ENCODE assay signal across 1 cellular context in the genomic region with DNA sequence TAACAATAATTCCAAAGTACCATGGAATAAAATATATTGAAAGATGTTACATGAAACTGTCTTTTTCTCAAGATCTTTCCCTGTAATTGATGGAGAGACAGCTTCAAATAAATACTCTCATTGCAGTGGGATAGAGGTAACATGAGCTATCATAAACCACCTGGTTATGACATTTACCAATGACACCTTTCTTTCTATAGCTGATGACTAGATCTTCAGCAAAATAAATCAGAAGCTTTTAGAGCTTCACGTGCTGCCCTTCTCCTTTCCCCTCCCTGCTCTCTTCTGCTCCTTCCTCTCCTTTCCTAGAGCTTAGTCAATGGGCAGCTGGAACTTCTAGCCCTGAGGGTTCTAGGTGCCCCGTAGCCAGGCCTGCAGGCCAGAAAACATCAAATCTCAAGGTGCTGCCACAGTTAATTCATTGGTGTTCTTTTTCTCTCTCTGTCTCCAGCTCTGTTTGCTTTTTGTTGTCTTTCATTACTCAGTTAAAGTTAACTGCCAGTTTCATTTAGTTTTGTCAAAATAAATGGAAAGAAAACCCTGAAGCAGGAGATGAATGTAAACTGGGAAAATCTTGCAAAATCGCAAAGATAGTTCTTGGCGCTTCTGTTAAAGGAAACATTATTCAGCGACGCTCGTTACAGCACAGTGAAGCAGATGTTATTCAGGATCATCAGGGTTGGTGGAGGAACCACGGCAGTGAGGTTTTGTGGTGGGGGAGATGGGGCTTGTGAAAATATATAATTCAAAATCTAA.
TF ChIP-seq lines count a peak whose summit lies in the region.

No MANE protein-coding gene starts in this region.

TF ChIP-seq in GM23338, 12 proteins besides CTCF, POLR2A, EP300 and RAD21:
- no peak for TF ChIP-seq CREB1 (CRISPR knock-in tag; IDR thresholded peaks at IDR 0.05; ENCODE audit: low read depth)
- TF ChIP-seq ZNF114 (CRISPR knock-in tag; IDR thresholded peaks at IDR 0.05), result no peak
